ENCODE assay signal across 10 cellular contexts in the genomic region with DNA sequence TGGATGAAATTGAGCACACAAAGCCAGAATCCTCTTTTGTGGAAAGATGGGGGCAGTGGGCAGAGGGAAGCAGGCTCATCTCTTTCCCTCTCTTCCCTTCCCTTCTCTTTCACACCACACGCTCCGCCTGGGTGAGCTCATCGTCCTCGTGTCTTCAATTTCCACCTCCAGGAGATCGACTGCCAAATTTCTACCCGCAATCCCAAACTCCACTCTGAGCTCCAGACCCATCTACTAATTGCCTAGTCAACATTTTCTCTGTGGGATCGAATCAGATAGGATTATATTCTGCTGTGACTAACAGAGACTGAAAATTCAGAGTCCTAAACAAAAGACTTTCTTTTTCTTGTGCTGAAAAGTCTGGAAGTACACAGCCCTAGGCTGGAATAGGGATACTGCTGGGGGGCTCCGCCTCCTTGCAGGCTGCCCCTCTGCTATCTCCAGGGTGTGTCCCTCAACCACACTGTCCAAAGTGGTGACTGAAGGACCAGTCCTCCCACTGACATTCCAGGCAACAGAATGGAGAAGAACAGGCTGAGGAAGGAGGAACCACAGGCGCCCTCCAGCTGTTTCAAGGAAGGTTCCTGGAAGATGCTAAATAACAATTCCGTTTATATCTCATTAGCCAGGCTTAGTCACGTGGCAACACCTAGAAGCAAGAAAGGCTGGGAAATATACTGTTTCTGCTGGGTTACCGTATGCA. TPM values are rescaled to one million over a fixed set of nuclear protein-coding genes. Genes with fewer than 3 reads are reported as not detected.
DNase-seq lines count a peak whose midpoint lies in the region; ATAC-seq and TF ChIP-seq lines count a peak whose summit lies in the region.
"Had no signal": no experiment of that assay in that cellular context is flagged by ENCODE, and none has a peak within 500 bp of the region (broad histone marks: within the 10 kb centered on the region; RNA-seq: fewer than 3 reads in every experiment).

No MANE protein-coding gene starts in this region.

- no peak for ATAC-seq in HG02970 (IDR thresholded peaks at IDR 0.05; ENCODE audit: low FRiP score, unreplicated experiment)

- peak overlapping the region; percentile 35 for H3K4me3 ChIP-seq in fibroblast of villous mesenchyme (ENCODE audit: low read depth, low read length)
- H3K4me3 ChIP-seq: Peyer's patch had no signal

- TF ChIP-seq CTCF in fibroblast of villous mesenchyme (IDR thresholded peaks at IDR 0.05; ENCODE audit: insufficient read depth, low read depth, low read length) = peak; percentile 10

- peak; percentile 44 for DNase-seq in LHCN-M2 (ENCODE audit: low read depth)
- DNase-seq in fibroblast of villous mesenchyme (ENCODE audit: low read depth) = peak; percentile 42
- peak; percentile 89 for DNase-seq in stromal cell of bone marrow (ENCODE audit: low read depth)
- DNase-seq in activated CD4-positive, alpha-beta T cell treated with anti-CD3 and anti-CD28 coated beads for 4 hours = no peak
- no peak for DNase-seq in SHP77 (lab: John Stamatoyannopoulos, UW)
- DNase-seq: activated effector memory CD4-positive, alpha-beta T cell treated with anti-CD3 and anti-CD28 coated beads, Interleukin-2, amount 50 U/mL, for 16 hours; hippocampal formation; Peyer's patch; stimulated activated CD4-positive, alpha-beta T cell treated with anti-CD3 and anti-CD28 coated beads, Interleukin-12 subunit alpha, Interleukin-12 subunit beta, amount 100 ng/mL, for 4 hours had no signal

RNA-seq across cellular contexts. Expression of a gene that starts 5.0 kb away (rescaled TPM):
- total RNA-seq in LHCN-M2 (2014; rRNA removed) (not detected in 2 replicates), fibroblast of villous mesenchyme (under 0.01 TPM in 1 of 2 replicates, not detected in the other)
- polyA plus RNA-seq in LHCN-M2 (2012) = 0.09 TPM

RNA-seq across cellular contexts. Expression of a gene that starts 15.1 kb away (rescaled TPM):
- not detected in 2 replicates for total RNA-seq in LHCN-M2 (2014; rRNA removed)
- not detected for polyA plus RNA-seq in LHCN-M2 (2012)
- total RNA-seq in fibroblast of villous mesenchyme = not detected in 2 replicates

RNA-seq across cellular contexts. Expression of a gene that starts 40.1 kb away (rescaled TPM):
- 84.3 and 85.6 TPM in 2 replicates for total RNA-seq in LHCN-M2 (2014; rRNA removed)
- 69.6 TPM for polyA plus RNA-seq in LHCN-M2 (2012)
- total RNA-seq in fibroblast of villous mesenchyme = 26.8 and 34.8 TPM in 2 replicates

RNA-seq across cellular contexts. Expression of a gene that starts 45.7 kb away (rescaled TPM):
- total RNA-seq in LHCN-M2 (2014; rRNA removed) (0.11 and 0.13 TPM in 2 replicates), fibroblast of villous mesenchyme (44.8 and 53.1 TPM in 2 replicates)
- polyA plus RNA-seq in LHCN-M2 (2012) = 0.12 TPM

RNA-seq across cellular contexts. Expression of a gene that starts 53.8 kb away (rescaled TPM):
- total RNA-seq in LHCN-M2 (2014; rRNA removed) (0.46 and 0.71 TPM in 2 replicates), fibroblast of villous mesenchyme (under 0.01 and 0.32 TPM in 2 replicates)
- polyA plus RNA-seq in LHCN-M2 (2012) = 0.19 TPM
- total RNA-seq: Peyer's patch had no signal

Comparison
In these comparisons a context has a peak if more than half of its experiments do, and no peak if none do; other contexts are left out.
1. DNase-seq: peak in LHCN-M2 (single experiment), fibroblast of villous mesenchyme (single experiment) and stromal cell of bone marrow (single experiment); none in activated CD4-positive, alpha-beta T cell treated with anti-CD3 and anti-CD28 coated beads for 4 hours (0 of 2) and SHP77 (0 of 2).